In the genomic region with DNA sequence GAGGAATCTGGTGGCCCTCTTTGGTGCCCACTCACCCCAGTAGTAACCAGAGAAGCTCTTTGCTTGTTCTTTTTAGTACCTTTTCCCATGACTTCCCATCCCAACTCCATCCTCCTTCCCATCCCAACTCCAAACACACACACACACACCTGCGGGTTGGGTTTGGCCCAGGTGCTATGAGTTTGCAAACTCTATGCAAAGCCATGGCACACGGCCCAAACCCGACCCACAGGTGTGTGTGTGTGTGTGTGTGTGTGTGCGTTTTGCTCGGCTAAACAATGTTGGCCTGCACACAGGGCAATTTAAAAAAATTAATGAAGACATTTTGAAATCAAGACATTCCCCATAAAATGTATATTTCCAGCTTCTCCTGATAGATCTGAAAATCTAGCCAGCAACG, we compare ENCODE assay signal across 19 cellular contexts.
"Had no signal": no experiment of that assay in that cellular context is flagged by ENCODE, and none has a peak within 500 bp of the region (broad histone marks: within the 10 kb centered on the region; RNA-seq: fewer than 3 reads in every experiment).

No MANE protein-coding gene starts in this region.

- H3K27me3 ChIP-seq: right lobe of liver, tibial artery, vagina had no signal

- H3K9me3 Mint-ChIP-seq: activated naive CD4-positive, alpha-beta T cell treated with anti-CD3 and anti-CD28 coated beads for 36 hours; activated naive CD8-positive, alpha-beta T cell treated with anti-CD3 and anti-CD28 coated beads, Interleukin-2, amount 50 U/mL, for 24 hours; neural crest cell; stimulated activated memory B cell treated with anti-CD40 and anti-IgM and Interleukin-4, amounts not matched to agents 10 μg/mL and 1 μg/mL and 100 μg/mL, for 72 hours had no signal

- ATAC-seq: activated CD4-positive, alpha-beta T cell treated with anti-CD3 and anti-CD28 coated beads for 36 hours; activated CD8-positive, alpha-beta memory T cell treated with anti-CD3 and anti-CD28 coated beads, Interleukin-2, amount 10 ng/mL, durations not matched to agents 7 days and 5 days; activated naive CD8-positive, alpha-beta T cell treated with anti-CD3 and anti-CD28 coated beads, Interleukin-2, amount 50 U/mL, for 24 hours; right lobe of liver; stimulated activated memory B cell treated with anti-CD40 and anti-IgM and Interleukin-4, amounts not matched to agents 10 μg/mL and 1 μg/mL and 100 μg/mL, for 72 hours had no signal

- H3K27ac Mint-ChIP-seq: activated CD4-positive, alpha-beta T cell treated with anti-CD3 and anti-CD28 coated beads for 36 hours; activated CD8-positive, alpha-beta memory T cell treated with anti-CD3 and anti-CD28 coated beads, Interleukin-2, amount 10 ng/mL, durations not matched to agents 7 days and 5 days; activated naive CD4-positive, alpha-beta T cell treated with anti-CD3 and anti-CD28 coated beads for 36 hours; activated naive CD8-positive, alpha-beta T cell treated with anti-CD3 and anti-CD28 coated beads, Interleukin-2, amount 50 U/mL, for 24 hours; stimulated activated memory B cell treated with anti-CD40 and anti-IgM and Interleukin-4, amounts not matched to agents 10 μg/mL and 1 μg/mL and 100 μg/mL, for 72 hours had no signal

- H3K36me3 ChIP-seq: left ventricle myocardium inferior, prostate gland, right lobe of liver, tibial artery, vagina had no signal

- H3K27me3 Mint-ChIP-seq: activated CD4-positive, alpha-beta T cell treated with anti-CD3 and anti-CD28 coated beads for 36 hours; stimulated activated memory B cell treated with anti-CD40 and anti-IgM and Interleukin-4, amounts not matched to agents 10 μg/mL and 1 μg/mL and 100 μg/mL, for 72 hours had no signal

- H3K4me3 ChIP-seq: coronary artery, left ventricle myocardium inferior, prostate gland, right lobe of liver, smooth muscle cell, tibial artery, vagina had no signal

- H3K9me3 ChIP-seq: left ventricle myocardium inferior, prostate gland, right lobe of liver, tibial artery, vagina had no signal

- H3K4me1 ChIP-seq: prostate gland had no signal

- H3K4me3 Mint-ChIP-seq: activated CD4-positive, alpha-beta T cell treated with anti-CD3 and anti-CD28 coated beads for 36 hours; activated CD8-positive, alpha-beta memory T cell treated with anti-CD3 and anti-CD28 coated beads, Interleukin-2, amount 10 ng/mL, durations not matched to agents 7 days and 5 days; activated naive CD4-positive, alpha-beta T cell treated with anti-CD3 and anti-CD28 coated beads for 36 hours; activated naive CD8-positive, alpha-beta T cell treated with anti-CD3 and anti-CD28 coated beads, Interleukin-2, amount 50 U/mL, for 24 hours; neural crest cell; stimulated activated memory B cell treated with anti-CD40 and anti-IgM and Interleukin-4, amounts not matched to agents 10 μg/mL and 1 μg/mL and 100 μg/mL, for 72 hours had no signal

- H3K4me1 Mint-ChIP-seq: activated CD8-positive, alpha-beta memory T cell treated with anti-CD3 and anti-CD28 coated beads, Interleukin-2, amount 10 ng/mL, durations not matched to agents 7 days and 5 days; activated naive CD8-positive, alpha-beta T cell treated with anti-CD3 and anti-CD28 coated beads, Interleukin-2, amount 50 U/mL, for 24 hours had no signal

- DNase-seq: activated CD4-positive, alpha-beta T cell treated with anti-CD3 and anti-CD28 coated beads for 36 hours; activated CD4-positive, alpha-beta T cell treated with anti-CD3 and anti-CD28 coated beads, Interleukin-2, amount 50 U/mL, for 48 hours; activated CD8-positive, alpha-beta memory T cell treated with anti-CD3 and anti-CD28 coated beads, Interleukin-2, amount 10 ng/mL, durations not matched to agents 7 days and 5 days; activated naive CD4-positive, alpha-beta T cell treated with anti-CD3 and anti-CD28 coated beads for 36 hours; activated naive CD8-positive, alpha-beta T cell treated with anti-CD3 and anti-CD28 coated beads, Interleukin-2, amount 50 U/mL, for 24 hours; erythroblast; kidney; left ventricle myocardium inferior; mammary epithelial cell; midbrain; right lobe of liver; stimulated activated CD4-positive, alpha-beta T cell treated with anti-CD3 and anti-CD28 coated beads, Interleukin-4, amount 100 ng/mL, for 4 hours had no signal

- H3K27ac ChIP-seq: coronary artery, left ventricle myocardium inferior, prostate gland, right lobe of liver, tibial artery, vagina had no signal

- H3K36me3 Mint-ChIP-seq: activated CD8-positive, alpha-beta memory T cell treated with anti-CD3 and anti-CD28 coated beads, Interleukin-2, amount 10 ng/mL, durations not matched to agents 7 days and 5 days; stimulated activated memory B cell treated with anti-CD40 and anti-IgM and Interleukin-4, amounts not matched to agents 10 μg/mL and 1 μg/mL and 100 μg/mL, for 72 hours had no signal
